In genomic region chr22:46654927-46655595, GRCh38 we compare ENCODE assay signal across 18 cellular contexts. TPM values are rescaled to one million over a fixed set of nuclear protein-coding genes. Genes with fewer than 3 reads are reported as not detected.
DNase-seq lines count a peak whose midpoint lies in the region; ATAC-seq and TF ChIP-seq lines count a peak whose summit lies in the region.
"Had no signal": no experiment of that assay in that cellular context is flagged by ENCODE, and none has a peak within 500 bp of the region (broad histone marks: within the 10 kb centered on the region; RNA-seq: fewer than 3 reads in every experiment).

No MANE protein-coding gene starts in this region.

- H3K4me3 ChIP-seq in mammary epithelial cell (replicated peaks in 1 of 3; ENCODE audit: insufficient read depth in 1 of 3, low read depth in 2 of 3, low read length in 3 of 3) (no peak overlapping the region), prostate gland (no peak overlapping the region)
- H3K4me3 ChIP-seq: MG63 had no signal

- H3K4me1 ChIP-seq in mammary epithelial cell (ENCODE audit: insufficient read depth, low read length) (peaks cover 25% of the 10 kb centered on the region), prostate gland (replicated peaks) (no peaks in the 10 kb centered on the region)

- peak overlapping the region; percentile 54 to 95 for H3K27ac Mint-ChIP-seq in activated naive CD4-positive, alpha-beta T cell treated with anti-CD3 and anti-CD28 coated beads, Interleukin-2, amount 50 U/mL, for 72 hours
- H3K27ac Mint-ChIP-seq: B cell; CD8-positive, alpha-beta T cell had no signal

- intact Hi-C loops in mammary epithelial cell (cut with micrococcal nuclease), result loop anchor here (5.0 kb wide), 1 partner anchor 78 kb away; no protein-coding TSS in a partner anchor
- intact Hi-C loops in prostate gland (cut with DNase I), result loop anchor here (5.0 kb wide), 1 partner anchor 78 kb away; no protein-coding TSS in a partner anchor

- H3K9ac ChIP-seq in mammary epithelial cell (ENCODE audit: insufficient read depth, low read length), result no peak overlapping the region
- H3K9ac ChIP-seq: KMS-11 had no signal

- in situ Hi-C loops in mammary epithelial cell (cut with MboI; ENCODE audit: low sequenced_read_pairs in 2 of 2), result no loop called here

- DNase-seq in activated naive CD4-positive, alpha-beta T cell treated with anti-CD3 and anti-CD28 coated beads, Interleukin-2, amount 50 U/mL, for 72 hours (ENCODE audit: low spot score in 2 of 2), result no peak
- DNase-seq in activated naive CD4-positive, alpha-beta T cell treated with anti-CD3 and anti-CD28 coated beads, Interleukin-2, amount 50 U/mL, for 16 hours, result no peak
- DNase-seq in RWPE1 (ENCODE audit: low spot score) (peak; percentile 36), mammary epithelial cell (peak; percentile 52), prostate gland (ENCODE audit: low spot score) (peak; percentile 36), NCI-H226 (no peak), HK-2 (ENCODE audit: unreplicated experiment) (no peak)
- DNase-seq: ACHN; CD8-positive, alpha-beta T cell; MG63; NCI-H1105 treated with DMSO at 0.1 percent for 48 hours; NCI-H187; NCI-H446 treated with DMSO at 0.1 percent for 48 hours; NCI-H774 had no signal

- 73% methylated on average over 7 of the region's 14 CpGs for WGBS in mammary epithelial cell (ENCODE audit: low coverage, missing lambda C conversion rate)
- WGBS in prostate gland, result 56% methylated on average over 14 of the region's 14 CpGs

- H3K27me3 ChIP-seq in mammary epithelial cell (ENCODE audit: insufficient read depth, low read length) (no peaks in the 10 kb centered on the region), prostate gland (replicated peaks; ENCODE audit: insufficient read depth) (peaks cover 12% of the 10 kb centered on the region)
- H3K27me3 ChIP-seq: MG63 had no signal

- dilution Hi-C loops in mammary epithelial cell (cut with HindIII; ENCODE audit: low sequenced_read_pairs), result loop anchor here (5.0 kb wide), 1 partner anchor 103 kb away; no protein-coding TSS in a partner anchor

- H4K20me1 ChIP-seq in mammary epithelial cell (ENCODE audit: insufficient read depth, low read length), result no peaks in the 10 kb centered on the region

- peak overlapping the region; percentile 77 for H3K27ac ChIP-seq in RWPE1
- no peak overlapping the region for H3K27ac ChIP-seq in mammary epithelial cell (ENCODE audit: insufficient read depth, low read depth, low read length)
- no peak overlapping the region for H3K27ac ChIP-seq in prostate gland
- H3K27ac ChIP-seq: KMS-11 had no signal

- CTCF ChIA-PET in RWPE1 (lab: Yijun Ruan, JAX), result interaction anchor here (0.6 to 0.8 kb wide), 4 partner anchors 91 to 174 kb away, joined by 3 to 4 read pairs (median 4); no protein-coding TSS in a partner anchor
- CTCF ChIA-PET in mammary epithelial cell (lab: Charles Lee; ENCODE audit: low non-redundant PET), result no interaction called here

- H3K4me2 ChIP-seq in mammary epithelial cell (ENCODE audit: insufficient read depth, low read depth, low read length), result peak overlapping the region; percentile 20
- H3K4me2 ChIP-seq: KMS-11 had no signal

- TF ChIP-seq POLR2A in prostate gland (IDR thresholded peaks at IDR 0.05), result no peak

- no peaks in the 10 kb centered on the region for H3K36me3 Mint-ChIP-seq in activated naive CD4-positive, alpha-beta T cell treated with anti-CD3 and anti-CD28 coated beads, Interleukin-2, amount 50 U/mL, for 72 hours
- H3K36me3 Mint-ChIP-seq: CD8-positive, alpha-beta T cell had no signal

- H3K9me3 Mint-ChIP-seq in activated naive CD4-positive, alpha-beta T cell treated with anti-CD3 and anti-CD28 coated beads, Interleukin-2, amount 50 U/mL, for 72 hours, result no peaks in the 10 kb centered on the region
- H3K9me3 Mint-ChIP-seq: CD8-positive, alpha-beta T cell had no signal

- POLR2A ChIA-PET in RWPE1 (lab: Yijun Ruan, JAX; ENCODE audit: low non-redundant PET), result no interaction called here

- no TSS peak for BruUV-seq in mammary epithelial cell (replicated peaks; lab: Mats Ljungman, UMichigan)

- TF ChIP-seq CTCF in RWPE1 (conservative IDR thresholded peaks at IDR 0.05; ENCODE audit: low read depth) (no peak), mammary epithelial cell (conservative IDR thresholded peaks at IDR 0.05 in 1 of 2, IDR thresholded peaks at IDR 0.05 in 1 of 2; ENCODE audit: extremely low read depth in 1 of 2, insufficient read depth in 1 of 2, low read depth in 1 of 2, low read length in 2 of 2) (no peak), prostate gland (IDR thresholded peaks at IDR 0.05) (no peak)

- no peak for ATAC-seq in activated naive CD4-positive, alpha-beta T cell treated with anti-CD3 and anti-CD28 coated beads, Interleukin-2, amount 50 U/mL, for 72 hours
- no peak for ATAC-seq in GM21528 (IDR thresholded peaks at IDR 0.05; ENCODE audit: low FRiP score, unreplicated experiment)
- ATAC-seq: CD8-positive, alpha-beta T cell; HepG2 had no signal

- no peaks in the 10 kb centered on the region for H3K79me2 ChIP-seq in mammary epithelial cell (ENCODE audit: insufficient read depth, low read length)

- H3K9me3 ChIP-seq in mammary epithelial cell (replicated peaks; ENCODE audit: insufficient read depth, low read length) (no peaks in the 10 kb centered on the region), prostate gland (no peaks in the 10 kb centered on the region)
- H3K9me3 ChIP-seq: MG63 had no signal

- H2AFZ ChIP-seq in mammary epithelial cell (ENCODE audit: low read depth, low read length), result no peak overlapping the region

- H3K36me3 ChIP-seq in mammary epithelial cell (ENCODE audit: insufficient read depth, low read length) (no peaks in the 10 kb centered on the region), prostate gland (no peaks in the 10 kb centered on the region)
- H3K36me3 ChIP-seq: MG63 had no signal

RNA-seq across cellular contexts. Expression of gene GRAMD4, which starts 34.9 kb away (rescaled TPM):
- 10 to 100 TPM; 33.8 to 42.4 TPM for total RNA-seq in activated naive CD4-positive, alpha-beta T cell treated with anti-CD3 and anti-CD28 coated beads, Interleukin-2, amount 50 U/mL, for 72 hours
- total RNA-seq in mammary epithelial cell, result 10 to 100 TPM; 19.2 to 58.8 TPM
- 17.7 TPM for polyA plus RNA-seq in mammary epithelial cell
- polyA minus RNA-seq in mammary epithelial cell, result 3.0 TPM
- total RNA-seq in prostate gland, result 10 to 100 TPM; 12.1 to 20.2 TPM

Comparison
In these comparisons a context has a peak if more than half of its experiments do, and no peak if none do; other contexts are left out.
1. DNase-seq: peak in RWPE1 (single experiment), mammary epithelial cell (single experiment) and prostate gland (single experiment); none in activated naive CD4-positive, alpha-beta T cell treated with anti-CD3 and anti-CD28 coated beads, Interleukin-2, amount 50 U/mL, for 72 hours (0 of 2), activated naive CD4-positive, alpha-beta T cell treated with anti-CD3 and anti-CD28 coated beads, Interleukin-2, amount 50 U/mL, for 16 hours (single experiment), NCI-H226 (single experiment) and HK-2 (single experiment).